In genomic region chr19:44334639-44335038, GRCh38 we compare ENCODE assay signal across 1 cellular context. TPM values are rescaled to one million over a fixed set of nuclear protein-coding genes. Genes with fewer than 3 reads are reported as not detected.
"Had no signal": no experiment of that assay in that cellular context is flagged by ENCODE, and none has a peak within 500 bp of the region (broad histone marks: within the 10 kb centered on the region; RNA-seq: fewer than 3 reads in every experiment).

No MANE protein-coding gene starts in this region.

RNA-seq across cellular contexts. Expression of gene ZNF112, which starts 21.8 kb away (rescaled TPM):
- polyA plus RNA-seq: IgD-negative memory B cell had no signal
